Comparison of ENCODE assay signal across 1 cellular context in the genomic region with DNA sequence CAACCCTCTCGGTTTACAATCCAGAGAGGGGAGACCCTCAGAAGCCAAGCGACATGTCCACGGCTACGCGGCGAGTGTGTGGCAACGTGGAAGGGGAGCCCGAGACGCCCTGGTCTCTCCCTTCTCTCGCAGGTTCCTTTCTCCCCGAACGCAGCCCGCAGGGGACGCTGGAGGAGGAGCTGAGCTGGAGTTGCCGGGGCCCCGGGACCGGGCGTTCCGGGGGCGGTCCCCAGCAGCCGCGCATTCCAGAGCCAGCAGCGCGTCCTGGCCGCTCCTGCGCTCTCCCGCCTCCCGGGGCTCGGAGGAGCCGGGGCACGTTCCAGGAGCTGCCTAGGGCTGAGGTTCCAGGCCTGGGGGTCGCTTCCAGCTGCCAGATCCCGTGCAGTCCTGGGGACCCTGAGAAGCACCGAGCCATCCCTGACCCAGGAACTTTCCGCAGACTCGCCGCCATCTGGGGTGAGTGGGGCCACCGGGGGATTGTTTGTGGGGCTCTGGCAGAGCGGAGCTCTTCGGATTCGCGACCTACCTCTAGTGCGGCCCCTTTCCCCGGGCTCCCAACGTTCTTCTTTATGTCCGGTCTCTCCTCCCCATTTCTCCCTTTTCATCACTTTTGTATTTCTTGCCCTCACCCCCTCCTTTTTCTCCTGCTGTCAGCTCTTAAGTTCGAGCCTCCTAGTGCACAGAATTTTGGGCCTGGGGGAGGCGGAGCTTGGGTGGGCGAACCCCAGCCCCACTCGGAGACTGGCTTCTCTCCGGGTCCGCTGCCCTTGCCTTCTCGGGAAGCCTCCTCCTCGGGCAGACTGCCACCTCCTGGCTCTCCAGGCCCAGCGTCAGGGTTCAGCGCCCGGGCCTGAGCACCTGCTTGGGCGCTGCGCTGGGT.
TF ChIP-seq lines count a peak whose summit lies in the region.

A gene with protein sequence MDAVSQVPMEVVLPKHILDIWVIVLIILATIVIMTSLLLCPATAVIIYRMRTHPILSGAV (plus strand): TSS at position 241 of the 880 bp plus-strand sequence. CDS start 16,684 bp downstream, outside the sequence.

TF ChIP-seq in K562, 482 proteins besides CTCF, POLR2A, EP300 and RAD21 (continued from another document and continues in another):
- no peak for TF ChIP-seq AFF1 (IDR thresholded peaks at IDR 0.05; ENCODE audit: low read depth in 1 of 2, partially characterized antibody in 2 of 2)
- no peak for TF ChIP-seq PHF20 (IDR thresholded peaks at IDR 0.05; ENCODE audit: partially characterized antibody)
- TF ChIP-seq SMAD1 (IDR thresholded peaks at IDR 0.05; ENCODE audit: low read depth, low read length, partially characterized antibody): peak; percentile 28
- no peak for TF ChIP-seq XRCC3 (IDR thresholded peaks at IDR 0.05)
- no peak for TF ChIP-seq THAP12 (CRISPR knock-in tag; IDR thresholded peaks at IDR 0.05)
- TF ChIP-seq HNRNPLL (IDR thresholded peaks at IDR 0.05; ENCODE audit: low read depth, low read length, poor library complexity, severe bottlenecking): no peak
- TF ChIP-seq CBX5 (IDR thresholded peaks at IDR 0.05; ENCODE audit: borderline replicate concordance, low read depth): no peak
- TF ChIP-seq WHSC1 (IDR thresholded peaks at IDR 0.05; ENCODE audit: low read length): no peak
- TF ChIP-seq MXI1 (IDR thresholded peaks at IDR 0.05; ENCODE audit: low read depth, low read length): no peak
- 0 out of 4 replicates have a peak, but pooled peaks of 1 of the 2 experiments have one; percentile 51 for TF ChIP-seq NONO (IDR thresholded peaks at IDR 0.05; ENCODE audit: low read depth in 2 of 2, low read length in 1 of 2)
- peak; percentile 63; the same call in 1 of the 2 replicates for TF ChIP-seq CC2D1A (IDR thresholded peaks at IDR 0.05)
- no peak for TF ChIP-seq CHAMP1 (IDR thresholded peaks at IDR 0.05)
- TF ChIP-seq, protein P1, sequence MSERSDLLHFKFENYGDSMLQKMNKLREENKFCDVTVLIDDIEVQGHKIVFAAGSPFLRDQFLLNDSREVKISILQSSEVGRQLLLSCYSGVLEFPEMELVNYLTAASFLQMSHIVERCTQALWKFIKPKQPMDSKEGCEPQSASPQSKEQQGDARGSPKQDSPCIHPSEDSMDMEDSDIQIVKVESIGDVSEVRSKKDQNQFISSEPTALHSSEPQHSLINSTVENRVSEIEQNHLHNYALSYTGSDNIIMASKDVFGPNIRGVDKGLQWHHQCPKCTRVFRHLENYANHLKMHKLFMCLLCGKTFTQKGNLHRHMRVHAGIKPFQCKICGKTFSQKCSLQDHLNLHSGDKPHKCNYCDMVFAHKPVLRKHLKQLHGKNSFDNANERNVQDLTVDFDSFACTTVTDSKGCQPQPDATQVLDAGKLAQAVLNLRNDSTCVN (CRISPR knock-in tag; IDR thresholded peaks at IDR 0.05): no peak
- no peak for TF ChIP-seq TSC22D4 (tag; IDR thresholded peaks at IDR 0.05)
- TF ChIP-seq, protein P2, sequence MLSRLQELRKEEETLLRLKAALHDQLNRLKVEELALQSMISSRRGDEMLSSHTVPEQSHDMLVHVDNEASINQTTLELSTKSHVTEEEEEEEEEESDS (CRISPR knock-in tag; IDR thresholded peaks at IDR 0.05): no peak
- TF ChIP-seq ZNF253 (CRISPR knock-in tag; conservative IDR thresholded peaks at IDR 0.05): no peak
- no peak for TF ChIP-seq TRIM28 (IDR thresholded peaks at IDR 0.05)
- no peak for TF ChIP-seq CSDE1 (IDR thresholded peaks at IDR 0.05)
- no peak for TF ChIP-seq ZBTB8A (IDR thresholded peaks at IDR 0.05; ENCODE audit: partially characterized antibody)
- TF ChIP-seq, protein P3, sequence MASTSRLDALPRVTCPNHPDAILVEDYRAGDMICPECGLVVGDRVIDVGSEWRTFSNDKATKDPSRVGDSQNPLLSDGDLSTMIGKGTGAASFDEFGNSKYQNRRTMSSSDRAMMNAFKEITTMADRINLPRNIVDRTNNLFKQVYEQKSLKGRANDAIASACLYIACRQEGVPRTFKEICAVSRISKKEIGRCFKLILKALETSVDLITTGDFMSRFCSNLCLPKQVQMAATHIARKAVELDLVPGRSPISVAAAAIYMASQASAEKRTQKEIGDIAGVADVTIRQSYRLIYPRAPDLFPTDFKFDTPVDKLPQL (IDR thresholded peaks at IDR 0.05; ENCODE audit: extremely low read depth, insufficient read length): no peak
- no peak for TF ChIP-seq RAD51 (IDR thresholded peaks at IDR 0.05; ENCODE audit: borderline replicate concordance, low read depth)
- TF ChIP-seq TCF7 (IDR thresholded peaks at IDR 0.05; ENCODE audit: borderline replicate concordance): no peak
- TF ChIP-seq, protein P4, sequence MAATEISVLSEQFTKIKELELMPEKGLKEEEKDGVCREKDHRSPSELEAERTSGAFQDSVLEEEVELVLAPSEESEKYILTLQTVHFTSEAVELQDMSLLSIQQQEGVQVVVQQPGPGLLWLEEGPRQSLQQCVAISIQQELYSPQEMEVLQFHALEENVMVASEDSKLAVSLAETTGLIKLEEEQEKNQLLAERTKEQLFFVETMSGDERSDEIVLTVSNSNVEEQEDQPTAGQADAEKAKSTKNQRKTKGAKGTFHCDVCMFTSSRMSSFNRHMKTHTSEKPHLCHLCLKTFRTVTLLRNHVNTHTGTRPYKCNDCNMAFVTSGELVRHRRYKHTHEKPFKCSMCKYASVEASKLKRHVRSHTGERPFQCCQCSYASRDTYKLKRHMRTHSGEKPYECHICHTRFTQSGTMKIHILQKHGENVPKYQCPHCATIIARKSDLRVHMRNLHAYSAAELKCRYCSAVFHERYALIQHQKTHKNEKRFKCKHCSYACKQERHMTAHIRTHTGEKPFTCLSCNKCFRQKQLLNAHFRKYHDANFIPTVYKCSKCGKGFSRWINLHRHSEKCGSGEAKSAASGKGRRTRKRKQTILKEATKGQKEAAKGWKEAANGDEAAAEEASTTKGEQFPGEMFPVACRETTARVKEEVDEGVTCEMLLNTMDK (IDR thresholded peaks at IDR 0.05; ENCODE audit: borderline replicate concordance, insufficient read depth, low read depth, low read length, poor library complexity, severe bottlenecking): peak; percentile 16
- TF ChIP-seq GATAD2B (IDR thresholded peaks at IDR 0.05; ENCODE audit: borderline replicate concordance): no peak
- TF ChIP-seq, protein P5, sequence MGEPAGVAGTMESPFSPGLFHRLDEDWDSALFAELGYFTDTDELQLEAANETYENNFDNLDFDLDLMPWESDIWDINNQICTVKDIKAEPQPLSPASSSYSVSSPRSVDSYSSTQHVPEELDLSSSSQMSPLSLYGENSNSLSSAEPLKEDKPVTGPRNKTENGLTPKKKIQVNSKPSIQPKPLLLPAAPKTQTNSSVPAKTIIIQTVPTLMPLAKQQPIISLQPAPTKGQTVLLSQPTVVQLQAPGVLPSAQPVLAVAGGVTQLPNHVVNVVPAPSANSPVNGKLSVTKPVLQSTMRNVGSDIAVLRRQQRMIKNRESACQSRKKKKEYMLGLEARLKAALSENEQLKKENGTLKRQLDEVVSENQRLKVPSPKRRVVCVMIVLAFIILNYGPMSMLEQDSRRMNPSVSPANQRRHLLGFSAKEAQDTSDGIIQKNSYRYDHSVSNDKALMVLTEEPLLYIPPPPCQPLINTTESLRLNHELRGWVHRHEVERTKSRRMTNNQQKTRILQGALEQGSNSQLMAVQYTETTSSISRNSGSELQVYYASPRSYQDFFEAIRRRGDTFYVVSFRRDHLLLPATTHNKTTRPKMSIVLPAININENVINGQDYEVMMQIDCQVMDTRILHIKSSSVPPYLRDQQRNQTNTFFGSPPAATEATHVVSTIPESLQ (CRISPR knock-in tag; IDR thresholded peaks at IDR 0.05): no peak
- TF ChIP-seq CREB1 (IDR thresholded peaks at IDR 0.05): no peak
- TF ChIP-seq CREB1 (CRISPR knock-in tag; IDR thresholded peaks at IDR 0.05): no peak
- TF ChIP-seq, protein P6, sequence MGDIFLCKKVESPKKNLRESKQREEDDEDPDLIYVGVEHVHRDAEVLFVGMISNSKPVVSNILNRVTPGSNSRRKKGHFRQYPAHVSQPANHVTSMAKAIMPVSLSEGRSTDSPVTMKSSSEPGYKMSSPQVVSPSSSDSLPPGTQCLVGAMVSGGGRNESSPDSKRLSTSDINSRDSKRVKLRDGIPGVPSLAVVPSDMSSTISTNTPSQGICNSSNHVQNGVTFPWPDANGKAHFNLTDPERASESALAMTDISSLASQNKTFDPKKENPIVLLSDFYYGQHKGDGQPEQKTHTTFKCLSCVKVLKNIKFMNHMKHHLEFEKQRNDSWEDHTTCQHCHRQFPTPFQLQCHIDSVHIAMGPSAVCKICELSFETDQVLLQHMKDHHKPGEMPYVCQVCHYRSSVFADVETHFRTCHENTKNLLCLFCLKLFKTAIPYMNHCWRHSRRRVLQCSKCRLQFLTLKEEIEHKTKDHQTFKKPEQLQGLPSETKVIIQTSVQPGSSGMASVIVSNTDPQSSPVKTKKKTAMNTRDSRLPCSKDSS (IDR thresholded peaks at IDR 0.05; ENCODE audit: low read depth, partially characterized antibody): no peak
- no peak for TF ChIP-seq ZNF197 (CRISPR knock-in tag; IDR thresholded peaks at IDR 0.05; ENCODE audit: low read depth)
- TF ChIP-seq ZKSCAN8 (CRISPR knock-in tag; IDR thresholded peaks at IDR 0.05): no peak
- TF ChIP-seq GABPB2 (CRISPR knock-in tag; conservative IDR thresholded peaks at IDR 0.05): no peak
- no peak for TF ChIP-seq MEF2D (tag; conservative IDR thresholded peaks at IDR 0.05; ENCODE audit: low read depth)
- TF ChIP-seq CHCHD3 (CRISPR knock-in tag; IDR thresholded peaks at IDR 0.05): no peak
- no peak for TF ChIP-seq HNRNPUL1 (IDR thresholded peaks at IDR 0.05; ENCODE audit: low read length)
- no peak for TF ChIP-seq LCOR (CRISPR knock-in tag; IDR thresholded peaks at IDR 0.05)
- TF ChIP-seq ZNF586 (CRISPR knock-in tag; conservative IDR thresholded peaks at IDR 0.05): no peak
- TF ChIP-seq DMBX1 (CRISPR knock-in tag; IDR thresholded peaks at IDR 0.05; ENCODE audit: borderline replicate concordance): no peak
- no peak for TF ChIP-seq CBFA2T2 (conservative IDR thresholded peaks at IDR 0.05)
- TF ChIP-seq, protein P7, sequence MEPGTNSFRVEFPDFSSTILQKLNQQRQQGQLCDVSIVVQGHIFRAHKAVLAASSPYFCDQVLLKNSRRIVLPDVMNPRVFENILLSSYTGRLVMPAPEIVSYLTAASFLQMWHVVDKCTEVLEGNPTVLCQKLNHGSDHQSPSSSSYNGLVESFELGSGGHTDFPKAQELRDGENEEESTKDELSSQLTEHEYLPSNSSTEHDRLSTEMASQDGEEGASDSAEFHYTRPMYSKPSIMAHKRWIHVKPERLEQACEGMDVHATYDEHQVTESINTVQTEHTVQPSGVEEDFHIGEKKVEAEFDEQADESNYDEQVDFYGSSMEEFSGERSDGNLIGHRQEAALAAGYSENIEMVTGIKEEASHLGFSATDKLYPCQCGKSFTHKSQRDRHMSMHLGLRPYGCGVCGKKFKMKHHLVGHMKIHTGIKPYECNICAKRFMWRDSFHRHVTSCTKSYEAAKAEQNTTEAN (CRISPR knock-in tag; IDR thresholded peaks at IDR 0.05): no peak
- TF ChIP-seq MCM7 (IDR thresholded peaks at IDR 0.05): no peak
